Comparison of ENCODE assay signal across 9 cellular contexts in the genomic region with DNA sequence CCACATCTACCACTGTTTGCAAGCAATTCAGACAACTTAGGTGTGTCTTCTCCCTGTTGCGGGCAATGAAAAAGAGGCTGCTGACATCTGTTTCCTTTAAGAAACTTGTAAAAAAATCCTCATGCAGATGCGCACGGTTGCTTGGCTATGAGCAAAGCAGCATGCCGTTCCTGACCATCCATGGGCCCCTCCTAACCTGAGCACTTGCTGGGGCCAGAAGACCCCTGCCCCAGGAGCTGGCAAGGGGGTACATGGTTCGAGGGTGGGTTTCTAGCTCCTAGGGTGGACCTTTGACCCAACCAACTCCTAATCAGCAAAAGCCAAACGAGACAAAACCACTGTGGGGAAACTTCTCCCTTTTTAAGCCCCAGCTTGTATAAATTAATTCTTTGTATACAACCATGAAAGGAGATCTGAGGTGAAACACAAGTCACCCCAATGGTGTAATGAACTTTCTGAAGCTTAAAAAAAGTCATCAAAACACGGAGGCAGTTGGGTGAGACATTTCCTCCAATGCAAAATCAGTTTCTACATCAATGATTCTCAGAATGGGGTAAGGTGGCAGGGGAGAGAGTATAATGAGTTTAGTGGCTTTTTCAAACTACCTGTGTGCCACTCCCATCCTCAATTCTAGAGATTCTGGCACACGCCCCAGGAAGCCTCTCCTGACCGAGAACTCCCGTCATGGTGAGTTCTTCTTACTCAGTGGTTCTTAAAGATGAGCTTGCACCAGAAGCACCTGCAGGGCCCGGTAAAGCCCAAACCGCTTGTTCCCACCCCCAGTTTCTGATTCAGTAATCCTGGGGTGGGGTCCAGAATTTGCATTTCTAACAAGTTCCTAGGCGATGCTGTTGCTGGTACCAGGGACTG. TPM values are rescaled to one million over a fixed set of nuclear protein-coding genes. Genes with fewer than 3 reads are reported as not detected.
DNase-seq lines count a peak whose midpoint lies in the region; ATAC-seq, FAIRE-seq and TF ChIP-seq lines count a peak whose summit lies in the region.
"Had no signal": no experiment of that assay in that cellular context is flagged by ENCODE, and none has a peak within 500 bp of the region (broad histone marks: within the 10 kb centered on the region; RNA-seq: fewer than 3 reads in every experiment).

No MANE protein-coding gene starts in this region.

- peak overlapping the region; percentile 22 for H3K4me3 Mint-ChIP-seq in activated CD4-positive, alpha-beta T cell treated with anti-CD3 and anti-CD28 coated beads for 36 hours
- H3K4me3 Mint-ChIP-seq in progenitor cell of endocrine pancreas (ENCODE audit: low read depth): no peak overlapping the region

- intact Hi-C loops in activated CD4-positive, alpha-beta T cell treated with anti-CD3 and anti-CD28 coated beads for 36 hours (cut with DNase I, micrococcal nuclease): loop anchor here (1.0 to 5.0 kb wide), 4 partner anchors 170 to 630 kb away; a partner anchor contains a TSS
- intact Hi-C loops in sigmoid colon (cut with DNase I): no loop called here

- no peaks in the 10 kb centered on the region for H3K27me3 ChIP-seq in RWPE2 (ENCODE audit: insufficient read depth, poor library complexity, severe bottlenecking)
- no peaks in the 10 kb centered on the region for H3K27me3 ChIP-seq in sigmoid colon

- H3K4me1 Mint-ChIP-seq in activated CD4-positive, alpha-beta T cell treated with anti-CD3 and anti-CD28 coated beads for 36 hours: peaks cover 30% of the 10 kb centered on the region
- peaks cover 14% of the 10 kb centered on the region for H3K4me1 Mint-ChIP-seq in progenitor cell of endocrine pancreas (ENCODE audit: low read depth)

- no peaks in the 10 kb centered on the region for H3K9me3 Mint-ChIP-seq in activated CD4-positive, alpha-beta T cell treated with anti-CD3 and anti-CD28 coated beads for 36 hours (ENCODE audit: low read depth)
- H3K9me3 Mint-ChIP-seq in progenitor cell of endocrine pancreas (ENCODE audit: low read depth): no peaks in the 10 kb centered on the region

- H3K9me3 ChIP-seq in RWPE2 (ENCODE audit: severe bottlenecking): no peaks in the 10 kb centered on the region
- H3K9me3 ChIP-seq in sigmoid colon: no peaks in the 10 kb centered on the region

- ATAC-seq in activated CD4-positive, alpha-beta T cell treated with anti-CD3 and anti-CD28 coated beads for 36 hours: peak; percentile 87
- peak; percentile 43 for ATAC-seq in HG02884 (IDR thresholded peaks at IDR 0.05; ENCODE audit: unreplicated experiment)
- no peak for ATAC-seq in RWPE2 (ENCODE audit: low read depth)

- POLR2A ChIA-PET in activated CD4-positive, alpha-beta T cell treated with anti-CD3 and anti-CD28 coated beads for 36 hours (lab: Charles Lee): interaction anchor here (0.6 kb wide), 3 partner anchors 11 to 1265 kb away, joined by 3 to 7 read pairs (median 3); no protein-coding TSS in a partner anchor

- H3K27me3 Mint-ChIP-seq in activated CD4-positive, alpha-beta T cell treated with anti-CD3 and anti-CD28 coated beads for 36 hours: peaks cover 2% of the 10 kb centered on the region
- peaks cover 7% of the 10 kb centered on the region for H3K27me3 Mint-ChIP-seq in progenitor cell of endocrine pancreas

- no peak for TF ChIP-seq EP300 in sigmoid colon (IDR thresholded peaks at IDR 0.05)

- peak; percentile 67 for DNase-seq in activated CD4-positive, alpha-beta T cell treated with anti-CD3 and anti-CD28 coated beads for 36 hours
- no peak for DNase-seq in activated CD4-positive, alpha-beta T cell treated with anti-CD3 and anti-CD28 coated beads, Interleukin-2, amount 50 U/mL, for 4 hours
- DNase-seq in RWPE2 (ENCODE audit: low spot score) (peak; percentile 7), sigmoid colon (peak; percentile 40), progenitor cell of endocrine pancreas (ENCODE audit: low spot score, unreplicated experiment) (no peak), frontal cortex (ENCODE audit: low spot score in 2 of 2) (no peak), SKM-1 (lab: John Stamatoyannopoulos, UW; ENCODE audit: unreplicated experiment) (no peak)

- H3K36me3 ChIP-seq in RWPE2 (ENCODE audit: low read depth) (no peaks in the 10 kb centered on the region), sigmoid colon (no peaks in the 10 kb centered on the region)

- no peak for FAIRE-seq in frontal cortex (lab: Jason Lieb, UNC)
- FAIRE-seq: A204.1 had no signal

- TF ChIP-seq POLR2A in sigmoid colon (IDR thresholded peaks at IDR 0.05): no peak

- no peaks in the 10 kb centered on the region for H3K36me3 Mint-ChIP-seq in activated CD4-positive, alpha-beta T cell treated with anti-CD3 and anti-CD28 coated beads for 36 hours (ENCODE audit: low read depth)
- H3K36me3 Mint-ChIP-seq in progenitor cell of endocrine pancreas (ENCODE audit: insufficient read depth): no peaks in the 10 kb centered on the region

- WGBS in sigmoid colon, 2 donors: 25 to 30% methylated on average over 13 of the region's 13 CpGs

- no peak overlapping the region for H3K4me3 ChIP-seq in RWPE2 (ENCODE audit: severe bottlenecking)
- H3K4me3 ChIP-seq in sigmoid colon: no peak overlapping the region

- H3K27ac ChIP-seq in RWPE2 (ENCODE audit: poor library complexity, severe bottlenecking) (no peak overlapping the region), sigmoid colon (no peak overlapping the region)

- CTCF ChIA-PET in activated CD4-positive, alpha-beta T cell treated with anti-CD3 and anti-CD28 coated beads for 36 hours (lab: Charles Lee): interaction anchor here (0.6 to 2.9 kb wide), 4 partner anchors 9 to 701 kb away, joined by 3 to 13 read pairs (median 3); no protein-coding TSS in a partner anchor

- H3K4me1 ChIP-seq in RWPE2 (ENCODE audit: insufficient read depth, poor library complexity, severe bottlenecking): peaks cover 9% of the 10 kb centered on the region
- peaks cover 0 to 8% (median 6%) of the 10 kb centered on the region in 4 donors for H3K4me1 ChIP-seq in sigmoid colon

- TF ChIP-seq CTCF in RWPE2 (IDR thresholded peaks at IDR 0.05; ENCODE audit: poor library complexity, severe bottlenecking): no peak
- no peak for TF ChIP-seq CTCF in sigmoid colon (IDR thresholded peaks at IDR 0.05)
- TF ChIP-seq CTCF in progenitor cell of endocrine pancreas (IDR thresholded peaks at IDR 0.05; ENCODE audit: unreplicated experiment): no peak

- H3K27ac Mint-ChIP-seq in activated CD4-positive, alpha-beta T cell treated with anti-CD3 and anti-CD28 coated beads for 36 hours: peak overlapping the region; percentile 82
- H3K27ac Mint-ChIP-seq in progenitor cell of endocrine pancreas: no peak overlapping the region

RNA-seq across cellular contexts. Expression of a gene that starts 44.1 kb away (rescaled TPM):
- not detected for total RNA-seq in activated CD4-positive, alpha-beta T cell treated with anti-CD3 and anti-CD28 coated beads for 36 hours
- total RNA-seq in sigmoid colon: not detected
- under 1 TPM in 1 of 3 donors, not detected in 2; 0.01 TPM for polyA plus RNA-seq in sigmoid colon
- not detected in 2 replicates for total RNA-seq in progenitor cell of endocrine pancreas
- not detected for total RNA-seq in frontal cortex

Comparison
In these comparisons a context has a peak if more than half of its experiments do, and no peak if none do; other contexts are left out.
1. DNase-seq: peak in activated CD4-positive, alpha-beta T cell treated with anti-CD3 and anti-CD28 coated beads for 36 hours (single experiment), RWPE2 (single experiment) and sigmoid colon (single experiment); none in activated CD4-positive, alpha-beta T cell treated with anti-CD3 and anti-CD28 coated beads, Interleukin-2, amount 50 U/mL, for 4 hours (0 of 2), progenitor cell of endocrine pancreas (single experiment), frontal cortex (0 of 2) and SKM-1 (single experiment).